Comparison of ENCODE assay signal across 8 cellular contexts in genomic region chr2:53970898-53971681, GRCh38. TPM values are rescaled to one million over a fixed set of nuclear protein-coding genes. Genes with fewer than 3 reads are reported as not detected.
DNase-seq lines count a peak whose midpoint lies in the region; ATAC-seq lines count a peak whose summit lies in the region.

A gene with protein sequence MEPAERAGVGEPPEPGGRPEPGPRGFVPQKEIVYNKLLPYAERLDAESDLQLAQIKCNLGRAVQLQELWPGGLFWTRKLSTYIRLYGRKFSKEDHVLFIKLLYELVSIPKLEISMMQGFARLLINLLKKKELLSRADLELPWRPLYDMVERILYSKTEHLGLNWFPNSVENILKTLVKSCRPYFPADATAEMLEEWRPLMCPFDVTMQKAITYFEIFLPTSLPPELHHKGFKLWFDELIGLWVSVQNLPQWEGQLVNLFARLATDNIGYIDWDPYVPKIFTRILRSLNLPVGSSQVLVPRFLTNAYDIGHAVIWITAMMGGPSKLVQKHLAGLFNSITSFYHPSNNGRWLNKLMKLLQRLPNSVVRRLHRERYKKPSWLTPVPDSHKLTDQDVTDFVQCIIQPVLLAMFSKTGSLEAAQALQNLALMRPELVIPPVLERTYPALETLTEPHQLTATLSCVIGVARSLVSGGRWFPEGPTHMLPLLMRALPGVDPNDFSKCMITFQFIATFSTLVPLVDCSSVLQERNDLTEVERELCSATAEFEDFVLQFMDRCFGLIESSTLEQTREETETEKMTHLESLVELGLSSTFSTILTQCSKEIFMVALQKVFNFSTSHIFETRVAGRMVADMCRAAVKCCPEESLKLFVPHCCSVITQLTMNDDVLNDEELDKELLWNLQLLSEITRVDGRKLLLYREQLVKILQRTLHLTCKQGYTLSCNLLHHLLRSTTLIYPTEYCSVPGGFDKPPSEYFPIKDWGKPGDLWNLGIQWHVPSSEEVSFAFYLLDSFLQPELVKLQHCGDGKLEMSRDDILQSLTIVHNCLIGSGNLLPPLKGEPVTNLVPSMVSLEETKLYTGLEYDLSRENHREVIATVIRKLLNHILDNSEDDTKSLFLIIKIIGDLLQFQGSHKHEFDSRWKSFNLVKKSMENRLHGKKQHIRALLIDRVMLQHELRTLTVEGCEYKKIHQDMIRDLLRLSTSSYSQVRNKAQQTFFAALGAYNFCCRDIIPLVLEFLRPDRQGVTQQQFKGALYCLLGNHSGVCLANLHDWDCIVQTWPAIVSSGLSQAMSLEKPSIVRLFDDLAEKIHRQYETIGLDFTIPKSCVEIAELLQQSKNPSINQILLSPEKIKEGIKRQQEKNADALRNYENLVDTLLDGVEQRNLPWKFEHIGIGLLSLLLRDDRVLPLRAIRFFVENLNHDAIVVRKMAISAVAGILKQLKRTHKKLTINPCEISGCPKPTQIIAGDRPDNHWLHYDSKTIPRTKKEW (N-terminal part only) (minus strand): TSS chr2:53970993. CDS start chr2:53970784, 209 bp downstream.

- H3K27me3 ChIP-seq in right cardiac atrium (ENCODE audit: control insufficient read depth, insufficient read depth), result no peaks in the 10 kb centered on the region

- H3K4me3 ChIP-seq in right cardiac atrium (ENCODE audit: low read length) (peak within 1 kb of the TSS; percentile 81), urinary bladder (ENCODE audit: low read depth, low read length) (peak within 1 kb of the TSS; percentile 84)

- H3K36me3 ChIP-seq in urinary bladder (ENCODE audit: insufficient read depth), result peaks cover 3% of the 10 kb centered on the region

- peak within 1 kb of the TSS; percentile 91 for H3K4me3 Mint-ChIP-seq in T-helper 2 cell treated with Interferon-gamma antibody and Interleukin-4, amounts not matched to agents 5 μg/mL and 100 μg/mL, for 36 hours

- ATAC-seq in GM18502 (IDR thresholded peaks at IDR 0.05; ENCODE audit: poor library complexity, unreplicated experiment), result peak; percentile 87
- peak; percentile 90 for ATAC-seq in HG02885 (IDR thresholded peaks at IDR 0.05; ENCODE audit: poor library complexity, unreplicated experiment)
- peak; percentile 97 for ATAC-seq in right cardiac atrium

- intact Hi-C loops in right cardiac atrium (cut with DNase I), result no loop called here

- peak within 1 kb of the TSS; percentile 98 for H3K27ac Mint-ChIP-seq in T-helper 2 cell treated with Interferon-gamma antibody and Interleukin-4, amounts not matched to agents 5 μg/mL and 100 μg/mL, for 36 hours

- DNase-seq in NCI-H1694 treated with DMSO at 0.1 percent for 48 hours (lab: John Stamatoyannopoulos, UW) (peak; percentile 76), anterior cingulate cortex (lab: John Stamatoyannopoulos, UW) (peak; percentile 29 to 94 (median 88)), right cardiac atrium (peak; percentile 97 to 99 (median 98)), pulmonary artery endothelial cell (ENCODE audit: low read depth, low spot score) (peak; percentile 69)
- DNase-seq in T-helper 2 cell treated with Interferon-gamma antibody and Interleukin-4, amounts not matched to agents 5 μg/mL and 100 μg/mL, for 36 hours (ENCODE audit: low spot score), result peak; percentile 89

- H3K9me3 Mint-ChIP-seq in T-helper 2 cell treated with Interferon-gamma antibody and Interleukin-4, amounts not matched to agents 5 μg/mL and 100 μg/mL, for 36 hours, result no peaks in the 10 kb centered on the region

- peaks cover 28% of the 10 kb centered on the region for H3K36me3 Mint-ChIP-seq in T-helper 2 cell treated with Interferon-gamma antibody and Interleukin-4, amounts not matched to agents 5 μg/mL and 100 μg/mL, for 36 hours (ENCODE audit: low read depth)

- WGBS in right cardiac atrium, result under 1% methylated on average over 59 of the region's 61 CpGs
- WGBS in urinary bladder, result under 1% methylated on average over 61 of the region's 61 CpGs

- H3K27me3 Mint-ChIP-seq in T-helper 2 cell treated with Interferon-gamma antibody and Interleukin-4, amounts not matched to agents 5 μg/mL and 100 μg/mL, for 36 hours (ENCODE audit: low read depth), result no peaks in the 10 kb centered on the region

- no peaks in the 10 kb centered on the region for H3K4me1 ChIP-seq in right cardiac atrium (ENCODE audit: control insufficient read depth, insufficient read depth, low read length)
- H3K4me1 ChIP-seq in urinary bladder (ENCODE audit: insufficient read depth), result no peaks in the 10 kb centered on the region

- peak within 1 kb of the TSS; percentile 98 for H3K27ac ChIP-seq in right cardiac atrium (ENCODE audit: low read length)
- peak within 1 kb of the TSS; percentile 98 for H3K27ac ChIP-seq in urinary bladder (ENCODE audit: low read depth)

- peaks cover 36% of the 10 kb centered on the region for H3K4me1 Mint-ChIP-seq in T-helper 2 cell treated with Interferon-gamma antibody and Interleukin-4, amounts not matched to agents 5 μg/mL and 100 μg/mL, for 36 hours (ENCODE audit: low read depth)

- H3K9me3 ChIP-seq in right cardiac atrium (ENCODE audit: control insufficient read depth, low read length), result no peaks in the 10 kb centered on the region

RNA-seq across cellular contexts. Expression of the gene that starts here (rescaled TPM):
- total RNA-seq in right cardiac atrium, result 10 to 100 TPM; 44.9 to 88.0 (median 50.4) TPM
- polyA plus RNA-seq in right cardiac atrium, result 38.0 TPM
- 48.3 and 50.9 TPM in 2 replicates for total RNA-seq in pulmonary artery endothelial cell
- 100 TPM for total RNA-seq in urinary bladder
- 19.6 TPM for polyA plus RNA-seq in urinary bladder

Comparison
In these comparisons a context has a peak if more than half of its experiments do, and no peak if none do; other contexts are left out.
1. Peak in every context shown above with its lines: DNase-seq, ATAC-seq, H3K4me3 ChIP-seq and H3K27ac ChIP-seq.